In genomic region chr11:114179234-114179941, GRCh38 we compare ENCODE assay signal across 9 cellular contexts.
DNase-seq lines count a peak whose midpoint lies in the region; ATAC-seq and TF ChIP-seq lines count a peak whose summit lies in the region.
"Had no signal": no experiment of that assay in that cellular context is flagged by ENCODE, and none has a peak within 500 bp of the region (broad histone marks: within the 10 kb centered on the region; RNA-seq: fewer than 3 reads in every experiment).

No MANE protein-coding gene starts in this region.

- intact Hi-C loops in cardiac septum (cut with DNase I): loop anchor here (1.0 kb wide), 1 partner anchor 19 kb away; no protein-coding TSS in a partner anchor

- peak overlapping the region; percentile 100 for H3K27ac ChIP-seq in VCaP

- ATAC-seq in GM18868 (IDR thresholded peaks at IDR 0.05; ENCODE audit: unreplicated experiment): no peak

- DNase-seq in DMS53 treated with DMSO at 0.1 percent for 48 hours (lab: John Stamatoyannopoulos, UW; ENCODE audit: unreplicated experiment): peak; percentile 45
- DNase-seq in cardiac septum (ENCODE audit: low spot score): peak; percentile 83
- DNase-seq in pulmonary artery endothelial cell (ENCODE audit: low read depth, low spot score): peak; percentile 96
- DNase-seq in NCI-H526 treated with DMSO at 0.1 percent for 48 hours (lab: John Stamatoyannopoulos, UW): no peak
- no peak for DNase-seq in GM19240 (ENCODE audit: insufficient read length, low spot score)
- no peak for DNase-seq in NCI-H128 (lab: John Stamatoyannopoulos, UW; ENCODE audit: unreplicated experiment)
- DNase-seq: activated CD4-positive, CD25-positive, alpha-beta regulatory T cell had no signal

- no peak for TF ChIP-seq CTCF in VCaP (conservative IDR thresholded peaks at IDR 0.05)

Comparison
In these comparisons a context has a peak if more than half of its experiments do, and no peak if none do; other contexts are left out.
1. DNase-seq: peak in DMS53 treated with DMSO at 0.1 percent for 48 hours (single experiment), cardiac septum (single experiment) and pulmonary artery endothelial cell (single experiment); none in NCI-H526 treated with DMSO at 0.1 percent for 48 hours (single experiment), GM19240 (single experiment) and NCI-H128 (single experiment).